Comparison of ENCODE assay signal across 18 cellular contexts in genomic region chr17:15083225-15083624, GRCh38.
DNase-seq lines count a peak whose midpoint lies in the region; ATAC-seq, FAIRE-seq and TF ChIP-seq lines count a peak whose summit lies in the region.
"Had no signal": no experiment of that assay in that cellular context is flagged by ENCODE, and none has a peak within 500 bp of the region (broad histone marks: within the 10 kb centered on the region; RNA-seq: fewer than 3 reads in every experiment).

No MANE protein-coding gene starts in this region.

- no peak overlapping the region for H3K9ac ChIP-seq in neural progenitor cell

- H3K36me3 Mint-ChIP-seq in neural progenitor cell: no peaks in the 10 kb centered on the region
- H3K36me3 Mint-ChIP-seq: CD14-positive monocyte had no signal

- intact Hi-C loops in heart right ventricle (cut with DNase I): loop anchor here in 1 of 10 donors (10.0 kb wide), 1 partner anchor 1668 kb away; no protein-coding TSS in a partner anchor

- H4K20me1 ChIP-seq in neural progenitor cell (ENCODE audit: low read depth): no peaks in the 10 kb centered on the region

- H3K4me1 Mint-ChIP-seq in neural progenitor cell: peaks cover 15% of the 10 kb centered on the region
- H3K4me1 Mint-ChIP-seq: CD14-positive monocyte had no signal

- no peaks in the 10 kb centered on the region for H3K27me3 ChIP-seq in heart right ventricle
- H3K27me3 ChIP-seq in neural progenitor cell: no peaks in the 10 kb centered on the region

- no peaks in the 10 kb centered on the region for H3K36me3 ChIP-seq in heart right ventricle
- H3K36me3 ChIP-seq in neural progenitor cell: no peaks in the 10 kb centered on the region
- H3K36me3 ChIP-seq: SJSA1 had no signal

- 26 to 28% methylated on average over 5 of the region's 5 CpGs for WGBS in heart right ventricle, 2 donors

- no peaks in the 10 kb centered on the region for H3F3A ChIP-seq in neural progenitor cell (ENCODE audit: low read depth)

- DNase-seq in AG20443 (ENCODE audit: low spot score): peak; percentile 14
- DNase-seq in HTR-8/SVneo (ENCODE audit: insufficient read length, low spot score): no peak
- peak in 1 of 2 donors; percentile 16 for DNase-seq in heart right ventricle
- DNase-seq in neural progenitor cell (ENCODE audit: low spot score): peak; percentile 18
- DNase-seq in SHP77 treated with DMSO at 0.1 percent for 48 hours (lab: John Stamatoyannopoulos, UW): no peak
- no peak for DNase-seq in T-helper 9 cell
- DNase-seq: EL, H9, MV-4-11, NCI-H1417, NCI-H1930, NCI-H526 treated with DMSO at 0.1 percent for 48 hours, RPMI8226 had no signal

- ATAC-seq in heart right ventricle (peak in 5 of 8 donors; percentile 23 to 87 (median 57)), GM21619 (IDR thresholded peaks at IDR 0.05; ENCODE audit: unreplicated experiment) (no peak), HG03378 (IDR thresholded peaks at IDR 0.05; ENCODE audit: unreplicated experiment) (no peak)
- ATAC-seq: A549 had no signal

- H3K27ac Mint-ChIP-seq in neural progenitor cell: peak overlapping the region; percentile 29
- H3K27ac Mint-ChIP-seq: CD14-positive monocyte, H9 had no signal

- no peak for TF ChIP-seq CTCF in heart right ventricle (IDR thresholded peaks at IDR 0.05)
- TF ChIP-seq CTCF in neural progenitor cell (IDR thresholded peaks at IDR 0.05): no peak

- H3K9me3 ChIP-seq in heart right ventricle: peaks cover 0 to 3% (median 0%) of the 10 kb centered on the region in 11 donors
- H3K9me3 ChIP-seq in neural progenitor cell (ENCODE audit: low read depth): no peaks in the 10 kb centered on the region
- H3K9me3 ChIP-seq: A549, SJSA1 had no signal

- H3K4me2 ChIP-seq in neural progenitor cell: no peak overlapping the region
- H3K4me2 ChIP-seq: A549 had no signal

- peaks cover 2% of the 10 kb centered on the region for H3K27me3 Mint-ChIP-seq in neural progenitor cell (ENCODE audit: insufficient read depth, low read depth)

- H2AFZ ChIP-seq in neural progenitor cell (replicated peaks): peak overlapping the region; percentile 66

- H3K4me3 ChIP-seq in heart right ventricle (no peak overlapping the region), neural progenitor cell (no peak overlapping the region)
- H3K4me3 ChIP-seq: A549, SJSA1 had no signal

- peak; percentile 52 for FAIRE-seq in HTR-8/SVneo (lab: Jason Lieb, UNC)

- no peak overlapping the region for H3K4me3 Mint-ChIP-seq in neural progenitor cell
- H3K4me3 Mint-ChIP-seq: CD14-positive monocyte, H9 had no signal

- no peaks in the 10 kb centered on the region for H3K9me3 Mint-ChIP-seq in neural progenitor cell
- H3K9me3 Mint-ChIP-seq: H9 had no signal

- no peaks in the 10 kb centered on the region for H3K79me2 ChIP-seq in neural progenitor cell (ENCODE audit: low read depth)

- H3K27ac ChIP-seq in heart right ventricle (peak overlapping the region in 5 of 10 donors; percentile 6 to 40 (median 18)), neural progenitor cell (no peak overlapping the region)
- H3K27ac ChIP-seq: A549, SJSA1 had no signal

- H3K4me1 ChIP-seq in heart right ventricle (peaks cover 0 to 10% (median 4%) of the 10 kb centered on the region in 9 donors), neural progenitor cell (peaks cover 5% of the 10 kb centered on the region)
- H3K4me1 ChIP-seq: A549, SJSA1 had no signal

Comparison
In these comparisons a context has a peak if more than half of its experiments do, and no peak if none do; other contexts are left out.
1. DNase-seq: peak in AG20443 (single experiment) and neural progenitor cell (single experiment); none in HTR-8/SVneo (single experiment), SHP77 treated with DMSO at 0.1 percent for 48 hours (single experiment) and T-helper 9 cell (single experiment).
2. ATAC-seq: peak in heart right ventricle (5 of 8); none in GM21619 (single experiment) and HG03378 (single experiment).